In genomic region chr7:157841757-157842390, GRCh38 we compare ENCODE assay signal across 15 cellular contexts.
DNase-seq lines count a peak whose midpoint lies in the region; ATAC-seq, FAIRE-seq and TF ChIP-seq lines count a peak whose summit lies in the region.
"Had no signal": no experiment of that assay in that cellular context is flagged by ENCODE, and none has a peak within 500 bp of the region (broad histone marks: within the 10 kb centered on the region; RNA-seq: fewer than 3 reads in every experiment).

No MANE protein-coding gene starts in this region.

- H3K27me3 ChIP-seq in astrocyte (ENCODE audit: insufficient read depth, low read length) (no peaks in the 10 kb centered on the region), neuronal stem cell (ENCODE audit: control insufficient read depth in 3 of 3, insufficient read depth in 3 of 3, low read depth in 1 of 3, low read length in 3 of 3) (no peaks in the 10 kb centered on the region)

- H3K27me3 Mint-ChIP-seq in astrocyte (ENCODE audit: low read depth, unreplicated experiment), result no peaks in the 10 kb centered on the region

- no peaks in the 10 kb centered on the region for H3K79me2 ChIP-seq in astrocyte (ENCODE audit: insufficient read depth, low read length)

- no peak for TF ChIP-seq CTCF in astrocyte (IDR thresholded peaks at IDR 0.05; ENCODE audit: insufficient read depth, low read depth, low read length)

- no peak overlapping the region for H3K4me3 Mint-ChIP-seq in astrocyte (ENCODE audit: unreplicated experiment)
- H3K4me3 Mint-ChIP-seq: CD4-positive, alpha-beta memory T cell had no signal

- H3K27ac ChIP-seq in astrocyte (ENCODE audit: low read depth, low read length) (no peak overlapping the region), neuronal stem cell (replicated peaks; ENCODE audit: low read length) (peak overlapping the region; percentile 85)

- no peak overlapping the region for H2AK5ac ChIP-seq in neuronal stem cell (ENCODE audit: low read depth, low read length)

- H2BK120ac ChIP-seq in neuronal stem cell (ENCODE audit: low read depth, low read length), result peak overlapping the region; percentile 2

- H3K4me2 ChIP-seq in astrocyte (ENCODE audit: low read length), result peak overlapping the region; percentile 53
- no peak overlapping the region for H3K4me2 ChIP-seq in neuronal stem cell (ENCODE audit: insufficient read depth, low read length, poor library complexity, severe bottlenecking)

- H3K4me1 ChIP-seq in astrocyte (ENCODE audit: insufficient read depth, low read length) (no peaks in the 10 kb centered on the region), neuronal stem cell (ENCODE audit: control insufficient read depth in 2 of 2, insufficient read depth in 1 of 2, low read depth in 1 of 2, low read length in 2 of 2) (peaks cover 26 to 27% of the 10 kb centered on the region in 2 donors)

- ATAC-seq in HG02840 (IDR thresholded peaks at IDR 0.05; ENCODE audit: low FRiP score, unreplicated experiment), result no peak
- ATAC-seq in HG02571 (IDR thresholded peaks at IDR 0.05; ENCODE audit: unreplicated experiment), result no peak

- H4K91ac ChIP-seq in neuronal stem cell (ENCODE audit: low read depth, low read length, poor library complexity), result no peak overlapping the region

- no peak overlapping the region for H3K4ac ChIP-seq in neuronal stem cell (ENCODE audit: low read length)

- H3K14ac ChIP-seq in neuronal stem cell (ENCODE audit: low read length), result no peak overlapping the region

- WGBS in neuronal stem cell (ENCODE audit: extremely low coverage in 2 of 2, insufficient read length in 2 of 2, insufficient replicate concordance in 1 of 2), 2 donors, result no CpG with 5 or more reads among the region's 15 CpGs

- no peak overlapping the region for H2BK5ac ChIP-seq in neuronal stem cell (ENCODE audit: low read length)

- no peak overlapping the region for H3K23ac ChIP-seq in neuronal stem cell (ENCODE audit: low read depth, low read length, poor library complexity)

- H3K27ac Mint-ChIP-seq in astrocyte (ENCODE audit: unreplicated experiment), result no peak overlapping the region
- H3K27ac Mint-ChIP-seq: CD4-positive, alpha-beta memory T cell had no signal

- DNase-seq in astrocyte (ENCODE audit: low read depth), result peak; percentile 23
- peak; percentile 89 for DNase-seq in left kidney (ENCODE audit: low read depth, low spot score)
- DNase-seq in neuronal stem cell (ENCODE audit: low spot score), result peak; percentile 27
- no peak for DNase-seq in HK-2 (ENCODE audit: unreplicated experiment)
- no peak for DNase-seq in AML-193 (lab: John Stamatoyannopoulos, UW)
- DNase-seq: Calu3; CD4-positive, alpha-beta memory T cell; DMS53; NCI-H1105; NCI-H1694; NCI-H2107; NCI-H2227 treated with DMSO at 0.1 percent for 48 hours; NCI-H524 had no signal

- H3K18ac ChIP-seq in neuronal stem cell (ENCODE audit: low read length), result peak overlapping the region; percentile 32

- H2BK12ac ChIP-seq in neuronal stem cell (ENCODE audit: low read length), result no peak overlapping the region

- H3K36me3 ChIP-seq in astrocyte (ENCODE audit: insufficient read depth, low read length) (no peaks in the 10 kb centered on the region), neuronal stem cell (replicated peaks in 1 of 2; ENCODE audit: control insufficient read depth in 2 of 2, insufficient read depth in 2 of 2, low read length in 2 of 2) (peaks cover 0 to 1% of the 10 kb centered on the region in 2 donors)

- no peaks in the 10 kb centered on the region for H3K4me1 Mint-ChIP-seq in astrocyte (ENCODE audit: low read depth, unreplicated experiment)
- H3K4me1 Mint-ChIP-seq: CD4-positive, alpha-beta memory T cell had no signal

- peak overlapping the region; percentile 10 for H2AFZ ChIP-seq in astrocyte (ENCODE audit: low read depth, low read length)
- peak overlapping the region; percentile 77 for H2AFZ ChIP-seq in neuronal stem cell (ENCODE audit: low read length)

- H4K8ac ChIP-seq in neuronal stem cell (ENCODE audit: low read depth, low read length), result no peak overlapping the region

- H3K9me3 ChIP-seq in astrocyte (ENCODE audit: insufficient read depth, low read depth, low read length) (peaks cover 16% of the 10 kb centered on the region), neuronal stem cell (replicated peaks in 1 of 2; ENCODE audit: control insufficient read depth in 2 of 2, insufficient read depth in 1 of 2, low read depth in 1 of 2, low read length in 2 of 2) (peaks cover 6 to 10% of the 10 kb centered on the region in 2 donors)

- H3K9me3 Mint-ChIP-seq in astrocyte (ENCODE audit: unreplicated experiment), result peaks cover 17% of the 10 kb centered on the region
- H3K9me3 Mint-ChIP-seq: CD4-positive, alpha-beta memory T cell had no signal

- no peaks in the 10 kb centered on the region for H4K20me1 ChIP-seq in astrocyte (ENCODE audit: insufficient read depth, low read length)

- H3K4me3 ChIP-seq in astrocyte (ENCODE audit: insufficient read depth, low read depth, low read length), result no peak overlapping the region
- peak overlapping the region in 1 of 2 donors; percentile 36 for H3K4me3 ChIP-seq in neuronal stem cell (ENCODE audit: low read length in 2 of 2)

- no peak overlapping the region for H2BK15ac ChIP-seq in neuronal stem cell (ENCODE audit: low read length)

- no peak for FAIRE-seq in astrocyte (lab: Jason Lieb, UNC)

- no peak overlapping the region for H3K9ac ChIP-seq in astrocyte (ENCODE audit: low read length)
- H3K9ac ChIP-seq in neuronal stem cell (ENCODE audit: low read depth, low read length, poor library complexity), result no peak overlapping the region

- H3K79me1 ChIP-seq in neuronal stem cell (ENCODE audit: low read depth, low read length), result no peaks in the 10 kb centered on the region

- H3K36me3 Mint-ChIP-seq in astrocyte (ENCODE audit: low read depth, unreplicated experiment), result no peaks in the 10 kb centered on the region
- H3K36me3 Mint-ChIP-seq: CD4-positive, alpha-beta memory T cell had no signal

Comparison
In these comparisons a context has a peak if more than half of its experiments do, and no peak if none do; other contexts are left out.
1. DNase-seq: peak in astrocyte (single experiment), left kidney (single experiment) and neuronal stem cell (single experiment); none in HK-2 (single experiment) and AML-193 (0 of 2).